ENCODE assay signal across 8 cellular contexts in the genomic region with DNA sequence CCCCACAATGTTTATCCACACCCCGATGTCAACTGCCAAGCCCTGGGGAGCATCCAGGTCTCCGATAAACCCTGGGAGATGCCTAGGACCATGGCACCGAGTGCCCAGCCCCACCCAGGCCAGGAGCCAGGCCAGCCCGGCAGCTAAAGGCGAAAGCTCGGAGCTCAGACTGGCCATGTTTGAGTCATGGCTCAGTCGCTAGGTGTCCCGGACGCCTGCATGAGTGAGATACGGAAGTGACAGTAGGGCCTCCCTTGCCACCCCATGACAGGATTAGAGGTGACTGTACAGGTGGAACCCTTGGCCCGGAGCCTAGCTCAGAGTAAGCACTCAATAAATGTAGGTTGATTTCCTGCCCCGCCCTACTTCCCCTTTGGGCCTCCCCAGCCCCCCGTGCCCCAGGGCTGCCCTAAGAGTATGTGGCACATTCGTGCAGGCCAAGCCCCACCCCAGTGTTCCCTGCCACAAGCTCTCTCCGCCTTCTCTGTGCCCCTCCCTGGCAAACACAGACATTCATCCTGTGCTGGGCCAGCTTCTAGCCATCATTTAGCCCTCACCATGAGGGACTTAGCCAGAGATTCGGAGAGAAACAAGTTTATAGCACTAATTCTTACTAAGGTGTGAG. TPM values are rescaled to one million over a fixed set of nuclear protein-coding genes. Genes with fewer than 3 reads are reported as not detected.
DNase-seq lines count a peak whose midpoint lies in the region; ATAC-seq and TF ChIP-seq lines count a peak whose summit lies in the region.

No MANE protein-coding gene starts in this region.

- CTCF ChIA-PET in OCI-LY7 (lab: Charles Lee; ENCODE audit: unreplicated experiment): interaction anchor here (0.7 to 1.3 kb wide), 3 partner anchors 47 to 1278 kb away, joined by 3 to 6 read pairs (median 5); a partner anchor contains a TSS

- no peak overlapping the region for H3K27ac Mint-ChIP-seq in activated T-helper 2 cell treated with anti-CD3 and anti-CD28 coated beads, Interferon-gamma antibody, Interleukin-2, Interleukin-4, amounts not matched to agents 10 μg/mL and 5 μg/mL and 100 μg/mL, durations not matched to agents 14 hours and 24 hours and 36 hours

- H4K20me1 ChIP-seq in OCI-LY7 (ENCODE audit: insufficient read depth, low read length): no peaks in the 10 kb centered on the region

- peak overlapping the region; percentile 86 for H2AFZ ChIP-seq in OCI-LY7 (ENCODE audit: low read length)

- H3K36me3 Mint-ChIP-seq in activated T-helper 2 cell treated with anti-CD3 and anti-CD28 coated beads, Interferon-gamma antibody, Interleukin-2, Interleukin-4, amounts not matched to agents 10 μg/mL and 5 μg/mL and 100 μg/mL, durations not matched to agents 14 hours and 24 hours and 36 hours (ENCODE audit: low read depth): no peaks in the 10 kb centered on the region

- H3K4me3 Mint-ChIP-seq in activated T-helper 2 cell treated with anti-CD3 and anti-CD28 coated beads, Interferon-gamma antibody, Interleukin-2, Interleukin-4, amounts not matched to agents 10 μg/mL and 5 μg/mL and 100 μg/mL, durations not matched to agents 14 hours and 24 hours and 36 hours (ENCODE audit: low read depth): peak overlapping the region; percentile 38

- H3K4me2 ChIP-seq in OCI-LY7 (ENCODE audit: low read length): peak overlapping the region; percentile 69

- peaks cover 33% of the 10 kb centered on the region for H3K4me1 Mint-ChIP-seq in activated T-helper 2 cell treated with anti-CD3 and anti-CD28 coated beads, Interferon-gamma antibody, Interleukin-2, Interleukin-4, amounts not matched to agents 10 μg/mL and 5 μg/mL and 100 μg/mL, durations not matched to agents 14 hours and 24 hours and 36 hours (ENCODE audit: low read depth)

- no peaks in the 10 kb centered on the region for H3K27me3 ChIP-seq in right cardiac atrium (ENCODE audit: control insufficient read depth, insufficient read depth)

- no TSS peak for BruUV-seq in OCI-LY7 (replicated peaks; lab: Mats Ljungman, UMichigan)

- H3K4me1 ChIP-seq in OCI-LY7 (ENCODE audit: insufficient read depth, low read length, poor library complexity, severe bottlenecking) (peaks cover 37% of the 10 kb centered on the region), right cardiac atrium (ENCODE audit: control insufficient read depth, insufficient read depth, low read length) (no peaks in the 10 kb centered on the region)

- H3K4me3 ChIP-seq in OCI-LY7 (ENCODE audit: low read depth, low read length, poor library complexity, severe bottlenecking) (peak overlapping the region; percentile 37), right cardiac atrium (ENCODE audit: low read length) (no peak overlapping the region)

- DNase-seq in OCI-LY7 (ENCODE audit: low spot score) (peak; percentile 92), right cardiac atrium (peak; percentile 65 to 85 (median 74)), amniotic stem cell (lab: John Stamatoyannopoulos, UW) (no peak), DMS114 treated with DMSO at 0.1 percent for 48 hours (lab: John Stamatoyannopoulos, UW; ENCODE audit: unreplicated experiment) (no peak), ecto neural progenitor cell (ENCODE audit: low spot score) (no peak)
- DNase-seq in activated T-helper 2 cell treated with anti-CD3 and anti-CD28 coated beads, Interferon-gamma antibody, Interleukin-2, Interleukin-4, amounts not matched to agents 10 μg/mL and 5 μg/mL and 100 μg/mL, durations not matched to agents 14 hours and 24 hours and 36 hours (ENCODE audit: low spot score): peak; percentile 76
- DNase-seq in stimulated activated CD8-positive, alpha-beta memory T cell treated with anti-CD3 and anti-CD28 coated beads, Interleukin-12 subunit alpha, Interleukin-12 subunit beta, amount 100 ng/mL, for 1 hour (ENCODE audit: low read depth): peak; percentile 84

- TF ChIP-seq CTCF in OCI-LY7 (conservative IDR thresholded peaks at IDR 0.05; ENCODE audit: low read length): peak; percentile 30; the same call in 1 of the 2 replicates

- H3K27ac ChIP-seq in OCI-LY7 (ENCODE audit: low read depth, low read length, poor library complexity, severe bottlenecking) (peak overlapping the region; percentile 78), right cardiac atrium (ENCODE audit: low read length) (peak overlapping the region; percentile 55)

- H3K9me3 ChIP-seq in OCI-LY7 (ENCODE audit: low read length): no peaks in the 10 kb centered on the region
- H3K9me3 ChIP-seq in right cardiac atrium (ENCODE audit: control insufficient read depth, low read length): no peaks in the 10 kb centered on the region

- ATAC-seq in GM18909 (IDR thresholded peaks at IDR 0.05; ENCODE audit: poor library complexity, unreplicated experiment) (peak; percentile 53), right cardiac atrium (peak; percentile 36 to 46)

- H3K79me2 ChIP-seq in OCI-LY7 (ENCODE audit: insufficient read depth, low read depth, low read length): peaks cover under 1% of the 10 kb centered on the region; the same call in 1 of the 2 replicates

- WGBS in right cardiac atrium: 58% methylated on average over 16 of the region's 16 CpGs

- no peaks in the 10 kb centered on the region for H3K9me2 ChIP-seq in OCI-LY7 (ENCODE audit: insufficient read depth, low read length)

- H3K36me3 ChIP-seq in OCI-LY7 (ENCODE audit: insufficient read depth, low read length): no peaks in the 10 kb centered on the region

- H3K9me3 Mint-ChIP-seq in activated T-helper 2 cell treated with anti-CD3 and anti-CD28 coated beads, Interferon-gamma antibody, Interleukin-2, Interleukin-4, amounts not matched to agents 10 μg/mL and 5 μg/mL and 100 μg/mL, durations not matched to agents 14 hours and 24 hours and 36 hours: no peaks in the 10 kb centered on the region

- intact Hi-C loops in OCI-LY7 (cut with micrococcal nuclease; ENCODE audit: unreplicated experiment): loop anchor here (10.0 kb wide), 1 partner anchor 374 kb away; no protein-coding TSS in a partner anchor
- intact Hi-C loops in activated T-helper 2 cell treated with anti-CD3 and anti-CD28 coated beads, Interferon-gamma antibody, Interleukin-2, Interleukin-4, amounts not matched to agents 10 μg/mL and 5 μg/mL and 100 μg/mL, durations not matched to agents 14 hours and 24 hours and 36 hours (cut with micrococcal nuclease): loop anchor here (1.0 to 10.0 kb wide), 2 partner anchors 9 to 606 kb away; a partner anchor contains a TSS
- intact Hi-C loops in right cardiac atrium (cut with DNase I): no loop called here

- POLR2A ChIA-PET in OCI-LY7 (lab: Charles Lee): interaction anchor here (1.1 to 1.2 kb wide), 3 partner anchors 41 to 115 kb away, joined by 3 to 5 read pairs (median 4); a partner anchor contains a TSS

- no peaks in the 10 kb centered on the region for H3K27me3 Mint-ChIP-seq in activated T-helper 2 cell treated with anti-CD3 and anti-CD28 coated beads, Interferon-gamma antibody, Interleukin-2, Interleukin-4, amounts not matched to agents 10 μg/mL and 5 μg/mL and 100 μg/mL, durations not matched to agents 14 hours and 24 hours and 36 hours (ENCODE audit: low read depth)

RNA-seq across cellular contexts. Expression of a gene that starts 5.8 kb away (rescaled TPM):
- 111 and 134 TPM in 2 replicates for total RNA-seq in OCI-LY7 (2014; rRNA removed; shearing (Covaris generic))
- total RNA-seq in OCI-LY7 (2022) (98.1 and 108 TPM in 2 replicates), right cardiac atrium (100 to 1,000 TPM in 3 of 4 donors, 10 to 100 TPM in 1; 87.7 to 226 (median 130) TPM)
- 507 and 520 TPM in 2 replicates for total RNA-seq in activated T-helper 2 cell treated with anti-CD3 and anti-CD28 coated beads, Interferon-gamma antibody, Interleukin-2, Interleukin-4, amounts not matched to agents 10 μg/mL and 5 μg/mL and 100 μg/mL, durations not matched to agents 14 hours and 24 hours and 36 hours
- 137 TPM for polyA plus RNA-seq in right cardiac atrium

RNA-seq across cellular contexts. Expression of a gene that starts 41.2 kb away (rescaled TPM):
- 64.9 and 69.1 TPM in 2 replicates for total RNA-seq in OCI-LY7 (2014; rRNA removed; shearing (Covaris generic))
- total RNA-seq in OCI-LY7 (2022) (124 and 138 TPM in 2 replicates), right cardiac atrium (10 to 100 TPM; 22.6 to 30.0 (median 24.5) TPM)
- total RNA-seq in activated T-helper 2 cell treated with anti-CD3 and anti-CD28 coated beads, Interferon-gamma antibody, Interleukin-2, Interleukin-4, amounts not matched to agents 10 μg/mL and 5 μg/mL and 100 μg/mL, durations not matched to agents 14 hours and 24 hours and 36 hours: 256 and 261 TPM in 2 replicates
- 12.9 TPM for polyA plus RNA-seq in right cardiac atrium

Comparison
In these comparisons a context has a peak if more than half of its experiments do, and no peak if none do; other contexts are left out.
1. DNase-seq: peak in OCI-LY7 (single experiment), activated T-helper 2 cell treated with anti-CD3 and anti-CD28 coated beads, Interferon-gamma antibody, Interleukin-2, Interleukin-4, amounts not matched to agents 10 μg/mL and 5 μg/mL and 100 μg/mL, durations not matched to agents 14 hours and 24 hours and 36 hours (single experiment), right cardiac atrium (3 of 3) and stimulated activated CD8-positive, alpha-beta memory T cell treated with anti-CD3 and anti-CD28 coated beads, Interleukin-12 subunit alpha, Interleukin-12 subunit beta, amount 100 ng/mL, for 1 hour (single experiment); none in amniotic stem cell (single experiment), DMS114 treated with DMSO at 0.1 percent for 48 hours (single experiment) and ecto neural progenitor cell (single experiment).
2. intact Hi-C loops: an anchor here in OCI-LY7 (10.0 kb wide) and activated T-helper 2 cell treated with anti-CD3 and anti-CD28 coated beads, Interferon-gamma antibody, Interleukin-2, Interleukin-4, amounts not matched to agents 10 μg/mL and 5 μg/mL and 100 μg/mL, durations not matched to agents 14 hours and 24 hours and 36 hours (1.0 to 10.0 kb wide); none called in right cardiac atrium.